ENCODE assay signal across 3 cellular contexts in the genomic region with DNA sequence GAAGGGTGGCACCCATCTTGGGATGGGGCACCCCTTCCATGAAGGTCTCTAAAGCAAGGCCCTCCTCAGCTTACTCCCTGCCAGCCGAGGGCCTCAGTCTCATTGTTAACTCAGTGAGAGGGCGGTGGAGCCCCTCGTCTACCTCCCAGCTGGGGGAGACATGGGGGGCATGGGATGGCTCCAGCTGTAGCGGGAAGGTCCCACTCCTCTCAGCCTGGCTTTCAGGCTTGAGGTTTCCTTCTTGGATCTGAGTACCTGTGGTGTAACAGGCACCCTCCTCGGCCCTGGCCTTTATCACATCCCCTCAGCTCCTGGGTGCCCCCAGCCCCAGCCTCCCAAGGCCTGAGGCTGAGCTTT.
TF ChIP-seq lines count a peak whose summit lies in the region.

No MANE protein-coding gene starts in this region.

TF ChIP-seq in SK-N-SH, 30 proteins besides CTCF, POLR2A, EP300 and RAD21:
- TF ChIP-seq PBX3 (IDR thresholded peaks at IDR 0.05) (no peak), JUND (IDR thresholded peaks at IDR 0.05) (no peak)
- TF ChIP-seq, protein P1, sequence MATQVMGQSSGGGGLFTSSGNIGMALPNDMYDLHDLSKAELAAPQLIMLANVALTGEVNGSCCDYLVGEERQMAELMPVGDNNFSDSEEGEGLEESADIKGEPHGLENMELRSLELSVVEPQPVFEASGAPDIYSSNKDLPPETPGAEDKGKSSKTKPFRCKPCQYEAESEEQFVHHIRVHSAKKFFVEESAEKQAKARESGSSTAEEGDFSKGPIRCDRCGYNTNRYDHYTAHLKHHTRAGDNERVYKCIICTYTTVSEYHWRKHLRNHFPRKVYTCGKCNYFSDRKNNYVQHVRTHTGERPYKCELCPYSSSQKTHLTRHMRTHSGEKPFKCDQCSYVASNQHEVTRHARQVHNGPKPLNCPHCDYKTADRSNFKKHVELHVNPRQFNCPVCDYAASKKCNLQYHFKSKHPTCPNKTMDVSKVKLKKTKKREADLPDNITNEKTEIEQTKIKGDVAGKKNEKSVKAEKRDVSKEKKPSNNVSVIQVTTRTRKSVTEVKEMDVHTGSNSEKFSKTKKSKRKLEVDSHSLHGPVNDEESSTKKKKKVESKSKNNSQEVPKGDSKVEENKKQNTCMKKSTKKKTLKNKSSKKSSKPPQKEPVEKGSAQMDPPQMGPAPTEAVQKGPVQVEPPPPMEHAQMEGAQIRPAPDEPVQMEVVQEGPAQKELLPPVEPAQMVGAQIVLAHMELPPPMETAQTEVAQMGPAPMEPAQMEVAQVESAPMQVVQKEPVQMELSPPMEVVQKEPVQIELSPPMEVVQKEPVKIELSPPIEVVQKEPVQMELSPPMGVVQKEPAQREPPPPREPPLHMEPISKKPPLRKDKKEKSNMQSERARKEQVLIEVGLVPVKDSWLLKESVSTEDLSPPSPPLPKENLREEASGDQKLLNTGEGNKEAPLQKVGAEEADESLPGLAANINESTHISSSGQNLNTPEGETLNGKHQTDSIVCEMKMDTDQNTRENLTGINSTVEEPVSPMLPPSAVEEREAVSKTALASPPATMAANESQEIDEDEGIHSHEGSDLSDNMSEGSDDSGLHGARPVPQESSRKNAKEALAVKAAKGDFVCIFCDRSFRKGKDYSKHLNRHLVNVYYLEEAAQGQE (IDR thresholded peaks at IDR 0.05; ENCODE audit: low read depth, low read length): no peak

TF ChIP-seq in SK-N-SH treated with all-trans-retinoic acid at 6 μM for 48 hours, 23 proteins besides CTCF, POLR2A, EP300 and RAD21:
- TF ChIP-seq ZNF70 (CRISPR knock-in tag; IDR thresholded peaks at IDR 0.05) (no peak), OSR1 (CRISPR knock-in tag; IDR thresholded peaks at IDR 0.05) (no peak), RARB (CRISPR knock-in tag; IDR thresholded peaks at IDR 0.05) (no peak), ZNF8 (CRISPR knock-in tag; IDR thresholded peaks at IDR 0.05) (no peak), ISL1 (CRISPR knock-in tag; IDR thresholded peaks at IDR 0.05) (no peak), TOX (CRISPR knock-in tag; IDR thresholded peaks at IDR 0.05; ENCODE audit: borderline replicate concordance) (no peak), PATZ1 (CRISPR knock-in tag; IDR thresholded peaks at IDR 0.05; ENCODE audit: borderline replicate concordance) (no peak), SNAI2 (CRISPR knock-in tag; IDR thresholded peaks at IDR 0.05) (no peak), TSHZ2 (CRISPR knock-in tag; IDR thresholded peaks at IDR 0.05) (no peak), BACH2 (CRISPR knock-in tag; IDR thresholded peaks at IDR 0.05; ENCODE audit: borderline replicate concordance) (no peak), ESRRG (CRISPR knock-in tag; IDR thresholded peaks at IDR 0.05) (no peak), ZFP3 (CRISPR knock-in tag; IDR thresholded peaks at IDR 0.05) (no peak), ZC3H10 (CRISPR knock-in tag; IDR thresholded peaks at IDR 0.05) (no peak), CSDC2 (CRISPR knock-in tag; IDR thresholded peaks at IDR 0.05) (no peak), ZNF565 (CRISPR knock-in tag; conservative IDR thresholded peaks at IDR 0.05; ENCODE audit: low read depth) (no peak)
- TF ChIP-seq, protein P2, sequence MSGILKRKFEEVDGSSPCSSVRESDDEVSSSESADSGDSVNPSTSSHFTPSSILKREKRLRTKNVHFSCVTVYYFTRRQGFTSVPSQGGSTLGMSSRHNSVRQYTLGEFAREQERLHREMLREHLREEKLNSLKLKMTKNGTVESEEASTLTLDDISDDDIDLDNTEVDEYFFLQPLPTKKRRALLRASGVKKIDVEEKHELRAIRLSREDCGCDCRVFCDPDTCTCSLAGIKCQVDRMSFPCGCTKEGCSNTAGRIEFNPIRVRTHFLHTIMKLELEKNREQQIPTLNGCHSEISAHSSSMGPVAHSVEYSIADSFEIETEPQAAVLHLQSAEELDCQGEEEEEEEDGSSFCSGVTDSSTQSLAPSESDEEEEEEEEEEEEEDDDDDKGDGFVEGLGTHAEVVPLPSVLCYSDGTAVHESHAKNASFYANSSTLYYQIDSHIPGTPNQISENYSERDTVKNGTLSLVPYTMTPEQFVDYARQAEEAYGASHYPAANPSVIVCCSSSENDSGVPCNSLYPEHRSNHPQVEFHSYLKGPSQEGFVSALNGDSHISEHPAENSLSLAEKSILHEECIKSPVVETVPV (CRISPR knock-in tag; IDR thresholded peaks at IDR 0.05): no peak

TF ChIP-seq in endothelial cell of umbilical vein, 7 proteins besides CTCF, POLR2A, EP300 and RAD21:
- TF ChIP-seq EZH2 (IDR thresholded peaks at IDR 0.05; ENCODE audit: borderline replicate concordance, low read depth, low read length, severe bottlenecking) (no peak), JUN (IDR thresholded peaks at IDR 0.05; ENCODE audit: borderline replicate concordance, insufficient read depth, insufficient read length, low read depth) (no peak), GATA2 (IDR thresholded peaks at IDR 0.05; ENCODE audit: insufficient read depth, insufficient read length, low read depth, low read length) (no peak), FOS (IDR thresholded peaks at IDR 0.05; ENCODE audit: borderline replicate concordance, insufficient read depth, low read length) (no peak), MYC (IDR thresholded peaks at IDR 0.05; ENCODE audit: low read depth, low read length) (no peak), POLR2AphosphoS5 (IDR thresholded peaks at IDR 0.05; ENCODE audit: insufficient read depth, low read depth, low read length) (no peak)
- TF ChIP-seq, protein P3, sequence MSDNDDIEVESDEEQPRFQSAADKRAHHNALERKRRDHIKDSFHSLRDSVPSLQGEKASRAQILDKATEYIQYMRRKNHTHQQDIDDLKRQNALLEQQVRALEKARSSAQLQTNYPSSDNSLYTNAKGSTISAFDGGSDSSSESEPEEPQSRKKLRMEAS (IDR thresholded peaks at IDR 0.05; ENCODE audit: insufficient read depth, insufficient read length): no peak
